Comparison of ENCODE assay signal across 12 cellular contexts in genomic region chr12:82517808-82518207, GRCh38.
"Had no signal": no experiment of that assay in that cellular context is flagged by ENCODE, and none has a peak within 500 bp of the region (broad histone marks: within the 10 kb centered on the region; RNA-seq: fewer than 3 reads in every experiment).

No MANE protein-coding gene starts in this region.

- H3K4me3 ChIP-seq: tibial artery had no signal

- H3K4me1 ChIP-seq: foreskin keratinocyte, tibial artery had no signal

- H3K9me3 ChIP-seq: tibial artery had no signal

- H3K27me3 ChIP-seq: brain microvascular endothelial cell, foreskin keratinocyte had no signal

- H3K27ac Mint-ChIP-seq: activated T-helper 1 cell treated with anti-CD3 and anti-CD28 coated beads, Interleukin-12 subunit alpha, Interleukin-12 subunit beta, Interleukin-2, Interleukin-4 antibody, amounts not matched to agents 30 ng/mL and 10 ng/mL and 1 ng/mL, durations not matched to agents 14 hours and 24 hours and 36 hours; natural killer cell treated with Interleukin-12 subunit alpha and Interleukin-12 subunit beta and Interleukin-15 and Interleukin-18, amount 100 ng/mL, for 72 hours; stimulated activated memory B cell treated with anti-CD40 and anti-IgM and Interleukin-4, amounts not matched to agents 10 μg/mL and 1 μg/mL and 100 μg/mL, for 72 hours had no signal

- H3K36me3 Mint-ChIP-seq: natural killer cell treated with Interleukin-12 subunit alpha and Interleukin-12 subunit beta and Interleukin-15 and Interleukin-18, amount 100 ng/mL, for 72 hours; stimulated activated memory B cell treated with anti-CD40 and anti-IgM and Interleukin-4, amounts not matched to agents 10 μg/mL and 1 μg/mL and 100 μg/mL, for 72 hours had no signal

- H3K4me3 Mint-ChIP-seq: activated T-helper 1 cell treated with anti-CD3 and anti-CD28 coated beads, Interleukin-12 subunit alpha, Interleukin-12 subunit beta, Interleukin-2, Interleukin-4 antibody, amounts not matched to agents 30 ng/mL and 10 ng/mL and 1 ng/mL, durations not matched to agents 14 hours and 24 hours and 36 hours; natural killer cell treated with Interleukin-12 subunit alpha and Interleukin-12 subunit beta and Interleukin-15 and Interleukin-18, amount 100 ng/mL, for 72 hours; stimulated activated memory B cell treated with anti-CD40 and anti-IgM and Interleukin-4, amounts not matched to agents 10 μg/mL and 1 μg/mL and 100 μg/mL, for 72 hours had no signal

- ATAC-seq: natural killer cell treated with Interleukin-12 subunit alpha and Interleukin-12 subunit beta and Interleukin-15 and Interleukin-18, amount 100 ng/mL, for 72 hours; stimulated activated memory B cell treated with anti-CD40 and anti-IgM and Interleukin-4, amounts not matched to agents 10 μg/mL and 1 μg/mL and 100 μg/mL, for 72 hours had no signal

- H3K27ac ChIP-seq: brain microvascular endothelial cell, foreskin keratinocyte, tibial artery had no signal

- H3K36me3 ChIP-seq: brain microvascular endothelial cell, tibial artery had no signal

- H3K27me3 Mint-ChIP-seq: natural killer cell treated with Interleukin-12 subunit alpha and Interleukin-12 subunit beta and Interleukin-15 and Interleukin-18, amount 100 ng/mL, for 72 hours; stimulated activated memory B cell treated with anti-CD40 and anti-IgM and Interleukin-4, amounts not matched to agents 10 μg/mL and 1 μg/mL and 100 μg/mL, for 72 hours had no signal

- DNase-seq: activated CD4-positive, CD25-positive, alpha-beta regulatory T cell treated with anti-CD3 and anti-CD28 coated beads, Interleukin-2, amount 50 U/mL, for 72 hours; activated naive CD4-positive, alpha-beta T cell; anterior cingulate cortex; cortex of kidney; effector CD8-positive, alpha-beta T cell; foreskin keratinocyte; glutamatergic neuron; tibial artery had no signal

- H3K9me3 Mint-ChIP-seq: activated T-helper 1 cell treated with anti-CD3 and anti-CD28 coated beads, Interleukin-12 subunit alpha, Interleukin-12 subunit beta, Interleukin-2, Interleukin-4 antibody, amounts not matched to agents 30 ng/mL and 10 ng/mL and 1 ng/mL, durations not matched to agents 14 hours and 24 hours and 36 hours; natural killer cell treated with Interleukin-12 subunit alpha and Interleukin-12 subunit beta and Interleukin-15 and Interleukin-18, amount 100 ng/mL, for 72 hours; stimulated activated memory B cell treated with anti-CD40 and anti-IgM and Interleukin-4, amounts not matched to agents 10 μg/mL and 1 μg/mL and 100 μg/mL, for 72 hours had no signal

- H3K4me1 Mint-ChIP-seq: stimulated activated memory B cell treated with anti-CD40 and anti-IgM and Interleukin-4, amounts not matched to agents 10 μg/mL and 1 μg/mL and 100 μg/mL, for 72 hours had no signal
